In the genomic region with DNA sequence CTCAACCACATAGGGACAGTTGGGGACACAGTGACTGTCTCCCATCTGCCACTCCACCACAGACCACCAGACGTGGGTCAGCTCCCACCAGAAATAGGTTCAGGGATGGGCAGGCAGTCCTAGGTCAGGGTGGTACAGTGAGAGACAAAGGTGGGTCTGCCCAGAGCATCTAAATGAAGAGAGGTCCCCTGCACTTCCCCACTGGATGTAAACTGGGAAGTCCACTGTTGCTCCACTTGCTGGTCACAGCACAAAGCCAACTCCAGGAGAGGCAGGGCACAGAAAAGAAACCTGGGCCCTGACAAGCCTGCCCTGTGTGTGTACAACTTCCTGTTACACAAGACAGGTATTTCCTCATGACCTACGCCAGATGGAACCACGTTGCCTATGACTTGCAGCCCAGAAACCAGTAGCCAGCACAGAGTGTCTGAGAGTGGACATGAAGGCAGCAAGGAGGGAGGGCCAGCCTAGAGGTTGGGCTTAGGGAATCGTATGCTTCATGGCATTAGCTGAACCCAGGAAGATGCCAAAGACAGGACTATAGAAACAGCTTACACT, we compare ENCODE assay signal across 11 cellular contexts.
DNase-seq lines count a peak whose midpoint lies in the region; ATAC-seq and TF ChIP-seq lines count a peak whose summit lies in the region.
"Had no signal": no experiment of that assay in that cellular context is flagged by ENCODE, and none has a peak within 500 bp of the region (broad histone marks: within the 10 kb centered on the region; RNA-seq: fewer than 3 reads in every experiment).

No MANE protein-coding gene starts in this region.

- H3K4me1 ChIP-seq in lung (ENCODE audit: control insufficient read depth in 2 of 2, insufficient read depth in 2 of 2, low read length in 2 of 2), result peaks cover 0 to 8% of the 10 kb centered on the region in 2 donors
- H3K4me1 ChIP-seq: parathyroid adenoma had no signal

- H3K27ac Mint-ChIP-seq in CD4-positive, alpha-beta T cell, result peak overlapping the region; percentile 81
- peak overlapping the region; percentile 79 for H3K27ac Mint-ChIP-seq in activated T-helper 2 cell treated with anti-CD3 and anti-CD28 coated beads, Interferon-gamma antibody, Interleukin-2, Interleukin-4, amounts not matched to agents 10 μg/mL and 5 μg/mL and 100 μg/mL, durations not matched to agents 14 hours and 24 hours and 36 hours

- no peaks in the 10 kb centered on the region for H3K27me3 ChIP-seq in CD4-positive, alpha-beta T cell (ENCODE audit: control insufficient read depth, insufficient read depth, low read length)
- no peaks in the 10 kb centered on the region for H3K27me3 ChIP-seq in lung (ENCODE audit: control insufficient read depth, insufficient read depth)

- H3K36me3 ChIP-seq in lung (ENCODE audit: control insufficient read depth in 2 of 2, insufficient read depth in 2 of 2, low read length in 2 of 2), result no peaks in the 10 kb centered on the region

- H3K9me3 Mint-ChIP-seq in CD4-positive, alpha-beta T cell, result no peaks in the 10 kb centered on the region
- no peaks in the 10 kb centered on the region for H3K9me3 Mint-ChIP-seq in activated T-helper 2 cell treated with anti-CD3 and anti-CD28 coated beads, Interferon-gamma antibody, Interleukin-2, Interleukin-4, amounts not matched to agents 10 μg/mL and 5 μg/mL and 100 μg/mL, durations not matched to agents 14 hours and 24 hours and 36 hours

- CTCF ChIA-PET in CD4-positive, alpha-beta T cell (lab: Charles Lee), result no interaction called here

- H3K4me3 ChIP-seq in lung, result no peak overlapping the region

- intact Hi-C loops in CD4-positive, alpha-beta T cell (cut with DNase I, micrococcal nuclease), result no loop called here
- intact Hi-C loops in activated T-helper 2 cell treated with anti-CD3 and anti-CD28 coated beads, Interferon-gamma antibody, Interleukin-2, Interleukin-4, amounts not matched to agents 10 μg/mL and 5 μg/mL and 100 μg/mL, durations not matched to agents 14 hours and 24 hours and 36 hours (cut with micrococcal nuclease), result no loop called here

- no peak overlapping the region for H3K27ac ChIP-seq in CD4-positive, alpha-beta T cell (ENCODE audit: low read depth, low read length)
- peak overlapping the region in 1 of 2 donors; percentile 12 for H3K27ac ChIP-seq in lung (ENCODE audit: low read depth in 1 of 2, low read length in 1 of 2)
- H3K27ac ChIP-seq: parathyroid adenoma had no signal

- no peaks in the 10 kb centered on the region for H3K27me3 Mint-ChIP-seq in CD4-positive, alpha-beta T cell
- H3K27me3 Mint-ChIP-seq in activated T-helper 2 cell treated with anti-CD3 and anti-CD28 coated beads, Interferon-gamma antibody, Interleukin-2, Interleukin-4, amounts not matched to agents 10 μg/mL and 5 μg/mL and 100 μg/mL, durations not matched to agents 14 hours and 24 hours and 36 hours (ENCODE audit: low read depth), result no peaks in the 10 kb centered on the region

- 24 to 48% methylated on average over 4 of the region's 4 CpGs for WGBS in lung, 2 donors

- peaks cover 20% of the 10 kb centered on the region for H3K36me3 Mint-ChIP-seq in CD4-positive, alpha-beta T cell (ENCODE audit: low read depth)
- H3K36me3 Mint-ChIP-seq in activated T-helper 2 cell treated with anti-CD3 and anti-CD28 coated beads, Interferon-gamma antibody, Interleukin-2, Interleukin-4, amounts not matched to agents 10 μg/mL and 5 μg/mL and 100 μg/mL, durations not matched to agents 14 hours and 24 hours and 36 hours (ENCODE audit: low read depth), result peaks cover 5% of the 10 kb centered on the region

- peak; percentile 78 for ATAC-seq in CD4-positive, alpha-beta T cell (ENCODE audit: poor library complexity)
- ATAC-seq in lung (ENCODE audit: insufficient read depth, low FRiP score), result peak; percentile 63
- ATAC-seq: left ventricle myocardium superior had no signal

- DNase-seq in CD4-positive, alpha-beta T cell, result peak in 1 of 10 experiments; percentile 2
- peak; percentile 17 for DNase-seq in HT1080 (ENCODE audit: low read depth)
- no peak for DNase-seq in activated T-helper 2 cell treated with anti-CD3 and anti-CD28 coated beads, Interferon-gamma antibody, Interleukin-2, Interleukin-4, amounts not matched to agents 10 μg/mL and 5 μg/mL and 100 μg/mL, durations not matched to agents 14 hours and 24 hours and 36 hours (ENCODE audit: low spot score)
- peak; percentile 32 for DNase-seq in lung (ENCODE audit: low spot score)
- no peak for DNase-seq in NCI-H1092 (lab: John Stamatoyannopoulos, UW)
- DNase-seq in dermis blood vessel endothelial cell, result no peak
- no peak for DNase-seq in putamen (ENCODE audit: low spot score)
- DNase-seq in cerebellar cortex (ENCODE audit: low spot score), result no peak
- DNase-seq: left ventricle myocardium superior, NCI-H2227 treated with DMSO at 0.1 percent for 48 hours had no signal

- H3K4me3 Mint-ChIP-seq in CD4-positive, alpha-beta T cell, result peak overlapping the region; percentile 32
- H3K4me3 Mint-ChIP-seq in activated T-helper 2 cell treated with anti-CD3 and anti-CD28 coated beads, Interferon-gamma antibody, Interleukin-2, Interleukin-4, amounts not matched to agents 10 μg/mL and 5 μg/mL and 100 μg/mL, durations not matched to agents 14 hours and 24 hours and 36 hours (ENCODE audit: low read depth), result no peak overlapping the region

- POLR2A ChIA-PET in CD4-positive, alpha-beta T cell (lab: Charles Lee), result no interaction called here

- peaks cover 81% of the 10 kb centered on the region for H3K4me1 Mint-ChIP-seq in CD4-positive, alpha-beta T cell (ENCODE audit: low read depth)
- peaks cover 45% of the 10 kb centered on the region for H3K4me1 Mint-ChIP-seq in activated T-helper 2 cell treated with anti-CD3 and anti-CD28 coated beads, Interferon-gamma antibody, Interleukin-2, Interleukin-4, amounts not matched to agents 10 μg/mL and 5 μg/mL and 100 μg/mL, durations not matched to agents 14 hours and 24 hours and 36 hours (ENCODE audit: low read depth)

- no peak for TF ChIP-seq CTCF in CD4-positive, alpha-beta T cell (IDR thresholded peaks at IDR 0.05)
- TF ChIP-seq CTCF in lung (IDR thresholded peaks at IDR 0.05; ENCODE audit: control extremely low read depth, extremely low read depth), result no peak

- no peaks in the 10 kb centered on the region for H3K9me3 ChIP-seq in CD4-positive, alpha-beta T cell (ENCODE audit: control insufficient read depth, low read length)
- no peaks in the 10 kb centered on the region for H3K9me3 ChIP-seq in lung (ENCODE audit: control insufficient read depth in 2 of 2, insufficient read depth in 1 of 2, low read length in 1 of 2)

Comparison
In these comparisons a context has a peak if more than half of its experiments do, and no peak if none do; other contexts are left out.
1. DNase-seq: peak in HT1080 (single experiment) and lung (single experiment); none in activated T-helper 2 cell treated with anti-CD3 and anti-CD28 coated beads, Interferon-gamma antibody, Interleukin-2, Interleukin-4, amounts not matched to agents 10 μg/mL and 5 μg/mL and 100 μg/mL, durations not matched to agents 14 hours and 24 hours and 36 hours (single experiment), NCI-H1092 (single experiment), dermis blood vessel endothelial cell (single experiment), putamen (single experiment) and cerebellar cortex (single experiment).